ENCODE assay signal across 23 cellular contexts in genomic region chr3:12339701-12340480, GRCh38. TPM values are rescaled to one million over a fixed set of nuclear protein-coding genes. Genes with fewer than 3 reads are reported as not detected.
"Had no signal": no experiment of that assay in that cellular context is flagged by ENCODE, and none has a peak within 500 bp of the region (broad histone marks: within the 10 kb centered on the region; RNA-seq: fewer than 3 reads in every experiment).

No MANE protein-coding gene starts in this region.

- H3K27ac ChIP-seq: cardiac muscle cell had no signal

- ATAC-seq: activated CD8-positive, alpha-beta memory T cell treated with anti-CD3 and anti-CD28 coated beads, Interleukin-2, amount 10 ng/mL, durations not matched to agents 7 days and 5 days; T-helper 17 cell had no signal

- H3K4me3 ChIP-seq: cardiac muscle cell, PC-9 had no signal

- H3K27ac Mint-ChIP-seq: activated B cell treated with CpG ODN at 0.5 μM for 24 hours; activated CD4-positive, alpha-beta T cell treated with anti-CD3 and anti-CD28 coated beads, Interleukin-2, amount 10 ng/mL, durations not matched to agents 24 days and 14 days; activated CD8-positive, alpha-beta memory T cell treated with anti-CD3 and anti-CD28 coated beads, Interleukin-2, amount 10 ng/mL, durations not matched to agents 7 days and 5 days; activated naive CD4-positive, alpha-beta T cell treated with anti-CD3 and anti-CD28 coated beads, Interleukin-2, amount 50 U/mL, for 24 hours; activated T-cell treated with anti-CD3 and anti-CD28 coated beads, Interleukin-2, amount 50 U/mL, for 24 hours; activated T-helper 1 cell treated with anti-CD3 and anti-CD28 coated beads, Interleukin-12 subunit alpha, Interleukin-12 subunit beta, Interleukin-2, Interleukin-4 antibody, amounts not matched to agents 30 ng/mL and 10 ng/mL and 1 ng/mL, durations not matched to agents 14 hours and 24 hours and 36 hours; T-helper 17 cell had no signal

- H3K9me3 Mint-ChIP-seq: activated B cell treated with CpG ODN at 0.5 μM for 24 hours; activated CD4-positive, alpha-beta T cell treated with anti-CD3 and anti-CD28 coated beads, Interleukin-2, amount 10 ng/mL, durations not matched to agents 24 days and 14 days; activated naive CD4-positive, alpha-beta T cell treated with anti-CD3 and anti-CD28 coated beads, Interleukin-2, amount 50 U/mL, for 24 hours; activated T-cell treated with anti-CD3 and anti-CD28 coated beads, Interleukin-2, amount 50 U/mL, for 24 hours; activated T-helper 1 cell treated with anti-CD3 and anti-CD28 coated beads, Interleukin-12 subunit alpha, Interleukin-12 subunit beta, Interleukin-2, Interleukin-4 antibody, amounts not matched to agents 30 ng/mL and 10 ng/mL and 1 ng/mL, durations not matched to agents 14 hours and 24 hours and 36 hours had no signal

- H3K4me1 Mint-ChIP-seq: activated B cell treated with CpG ODN at 0.5 μM for 24 hours had no signal

- H3K36me3 Mint-ChIP-seq: activated CD8-positive, alpha-beta memory T cell treated with anti-CD3 and anti-CD28 coated beads, Interleukin-2, amount 10 ng/mL, durations not matched to agents 7 days and 5 days; activated naive CD4-positive, alpha-beta T cell treated with anti-CD3 and anti-CD28 coated beads, Interleukin-2, amount 50 U/mL, for 24 hours had no signal

- H3K4me2 ChIP-seq: PC-9 had no signal

- H3K27me3 Mint-ChIP-seq: T-helper 17 cell had no signal

- H3K4me3 Mint-ChIP-seq: activated B cell treated with CpG ODN at 0.5 μM for 24 hours; activated CD4-positive, alpha-beta T cell treated with anti-CD3 and anti-CD28 coated beads, Interleukin-2, amount 10 ng/mL, durations not matched to agents 24 days and 14 days; activated CD8-positive, alpha-beta memory T cell treated with anti-CD3 and anti-CD28 coated beads, Interleukin-2, amount 10 ng/mL, durations not matched to agents 7 days and 5 days; activated naive CD4-positive, alpha-beta T cell treated with anti-CD3 and anti-CD28 coated beads, Interleukin-2, amount 50 U/mL, for 24 hours; activated T-cell treated with anti-CD3 and anti-CD28 coated beads, Interleukin-2, amount 50 U/mL, for 24 hours; activated T-helper 1 cell treated with anti-CD3 and anti-CD28 coated beads, Interleukin-12 subunit alpha, Interleukin-12 subunit beta, Interleukin-2, Interleukin-4 antibody, amounts not matched to agents 30 ng/mL and 10 ng/mL and 1 ng/mL, durations not matched to agents 14 hours and 24 hours and 36 hours; T-helper 17 cell had no signal

- H2AFZ ChIP-seq: PC-9 had no signal

- DNase-seq: activated B cell treated with CpG ODN at 0.5 μM for 24 hours; activated CD4-positive, alpha-beta T cell treated with anti-CD3 and anti-CD28 coated beads for 1 hour; activated CD4-positive, alpha-beta T cell treated with anti-CD3 and anti-CD28 coated beads, Interleukin-2, amount 10 ng/mL, durations not matched to agents 24 days and 14 days; activated CD4-positive, alpha-beta T cell treated with anti-CD3 and anti-CD28 coated beads, Interleukin-2, amount 50 U/mL, for 48 hours; activated CD8-positive, alpha-beta memory T cell treated with anti-CD3 and anti-CD28 coated beads, Interleukin-2, amount 10 ng/mL, durations not matched to agents 7 days and 5 days; activated effector memory CD4-positive, alpha-beta T cell treated with Interleukin-2 at 50 U/mL for 16 hours; activated naive CD4-positive, alpha-beta T cell; activated T-cell treated with anti-CD3 and anti-CD28 coated beads, Interleukin-2, amount 50 U/mL, for 24 hours; aorta; KG1; NCI-H1092; NCI-H1417 treated with DMSO at 0.1 percent for 48 hours; NCI-H1694; NCI-H2029; NCI-H510A treated with DMSO at 0.1 percent for 48 hours; NCI-H69; PC-9; SIG-M5; T-helper 17 cell; T-helper 9 cell had no signal

- H3K36me3 ChIP-seq: cardiac muscle cell had no signal

RNA-seq across cellular contexts. Expression of gene PPARG, which starts 51.0 kb away (rescaled TPM):
- total RNA-seq: activated B cell treated with CpG ODN at 0.5 μM for 24 hours had no signal
